6 cellular contexts compared by ENCODE assay signal in genomic region chr12:53230971-53231858, GRCh38. TPM values are rescaled to one million over a fixed set of nuclear protein-coding genes. Genes with fewer than 3 reads are reported as not detected.
A peak's percentile ranks its signal among the peaks of the same experiment; 100 is the strongest.
DNase-seq lines count a peak whose midpoint lies in the region; ATAC-seq, FAIRE-seq and TF ChIP-seq lines count a peak whose summit lies in the region.

No MANE protein-coding gene starts in this region.

- peaks cover 3 to 10% of the 10 kb centered on the region in 2 donors for H3K36me3 Mint-ChIP-seq in CD14-positive monocyte
- peaks cover 5% of the 10 kb centered on the region for H3K36me3 Mint-ChIP-seq in activated T-helper 2 cell treated with anti-CD3 and anti-CD28 coated beads, Interferon-gamma antibody, Interleukin-2, Interleukin-4, amounts not matched to agents 10 μg/mL and 5 μg/mL and 100 μg/mL, durations not matched to agents 14 hours and 24 hours and 36 hours (ENCODE audit: low read depth)

- WGBS in mesenchymal stem cell: 37% methylated on average over 19 of the region's 19 CpGs

- H3K4me3 ChIP-seq in mesenchymal stem cell (ENCODE audit: insufficient read depth in 1 of 2, low read depth in 1 of 2, low read length in 2 of 2): peak overlapping the region; percentile 67 to 89

- H3K4me1 ChIP-seq in mesenchymal stem cell (ENCODE audit: control insufficient read depth, insufficient read depth, low read depth, low read length): peaks cover 30% of the 10 kb centered on the region

- peak overlapping the region; percentile 42 for H2BK120ac ChIP-seq in mesenchymal stem cell (ENCODE audit: low read depth, low read length)

- DNase-seq in CD14-positive monocyte (ENCODE audit: low spot score) (no peak), mesenchymal stem cell (no peak), HTR-8/SVneo (ENCODE audit: insufficient read length, low spot score) (no peak), NCI-H2029 treated with DMSO at 0.1 percent for 48 hours (lab: John Stamatoyannopoulos, UW) (no peak)
- no peak for DNase-seq in activated T-helper 2 cell treated with anti-CD3 and anti-CD28 coated beads, Interferon-gamma antibody, Interleukin-2, Interleukin-4, amounts not matched to agents 10 μg/mL and 5 μg/mL and 100 μg/mL, durations not matched to agents 14 hours and 24 hours and 36 hours (ENCODE audit: low spot score)

- peaks cover 8% of the 10 kb centered on the region for H3K79me1 ChIP-seq in mesenchymal stem cell (replicated peaks; ENCODE audit: low read length, poor library complexity, severe bottlenecking)

- peak overlapping the region; percentile 35 for H2BK5ac ChIP-seq in mesenchymal stem cell (ENCODE audit: low read depth, low read length, poor library complexity, severe bottlenecking)

- H2BK12ac ChIP-seq in mesenchymal stem cell (ENCODE audit: low read length in 2 of 2): peak overlapping the region; percentile 34 to 63

- no peak overlapping the region for H3K23ac ChIP-seq in mesenchymal stem cell (ENCODE audit: low read length in 2 of 2)

- no peaks in the 10 kb centered on the region for H3K9me3 ChIP-seq in mesenchymal stem cell (ENCODE audit: control insufficient read depth, low read length)

- H4K91ac ChIP-seq in mesenchymal stem cell (ENCODE audit: low read length): peak overlapping the region; percentile 89

- intact Hi-C loops in CD14-positive monocyte (cut with micrococcal nuclease): no loop called here
- intact Hi-C loops in activated T-helper 2 cell treated with anti-CD3 and anti-CD28 coated beads, Interferon-gamma antibody, Interleukin-2, Interleukin-4, amounts not matched to agents 10 μg/mL and 5 μg/mL and 100 μg/mL, durations not matched to agents 14 hours and 24 hours and 36 hours (cut with micrococcal nuclease): no loop called here

- peaks cover 0 to 4% (median 0%) of the 10 kb centered on the region in 7 donors for H3K9me3 Mint-ChIP-seq in CD14-positive monocyte
- no peaks in the 10 kb centered on the region for H3K9me3 Mint-ChIP-seq in activated T-helper 2 cell treated with anti-CD3 and anti-CD28 coated beads, Interferon-gamma antibody, Interleukin-2, Interleukin-4, amounts not matched to agents 10 μg/mL and 5 μg/mL and 100 μg/mL, durations not matched to agents 14 hours and 24 hours and 36 hours

- peak overlapping the region; percentile 13 for H2AK5ac ChIP-seq in mesenchymal stem cell (ENCODE audit: low read length, severe bottlenecking)

- peaks cover 60 to 65% (median 63%) of the 10 kb centered on the region in 3 donors for H3K27me3 Mint-ChIP-seq in CD14-positive monocyte (ENCODE audit: low read depth in 3 of 3)
- H3K27me3 Mint-ChIP-seq in activated T-helper 2 cell treated with anti-CD3 and anti-CD28 coated beads, Interferon-gamma antibody, Interleukin-2, Interleukin-4, amounts not matched to agents 10 μg/mL and 5 μg/mL and 100 μg/mL, durations not matched to agents 14 hours and 24 hours and 36 hours (ENCODE audit: low read depth): no peaks in the 10 kb centered on the region

- TF ChIP-seq CTCF in CD14-positive monocyte (IDR thresholded peaks at IDR 0.05): no peak

- peak overlapping the region; percentile 60 to 70 for H3K4me3 Mint-ChIP-seq in CD14-positive monocyte
- H3K4me3 Mint-ChIP-seq in activated T-helper 2 cell treated with anti-CD3 and anti-CD28 coated beads, Interferon-gamma antibody, Interleukin-2, Interleukin-4, amounts not matched to agents 10 μg/mL and 5 μg/mL and 100 μg/mL, durations not matched to agents 14 hours and 24 hours and 36 hours (ENCODE audit: low read depth): peak overlapping the region; percentile 57

- H2BK15ac ChIP-seq in mesenchymal stem cell (ENCODE audit: low read depth, poor library complexity, severe bottlenecking): peak overlapping the region; percentile 73

- FAIRE-seq in HTR-8/SVneo (lab: Jason Lieb, UNC): no peak

- peaks cover 13 to 15% of the 10 kb centered on the region in 2 experiments for H3K36me3 ChIP-seq in mesenchymal stem cell (ENCODE audit: control insufficient read depth in 1 of 2, insufficient read depth in 2 of 2, low read depth in 1 of 2, low read length in 2 of 2)

- no peak overlapping the region for H3K27ac ChIP-seq in mesenchymal stem cell (ENCODE audit: low read length, poor library complexity, severe bottlenecking)

- peak overlapping the region; percentile 80 for H3K4me2 ChIP-seq in mesenchymal stem cell (ENCODE audit: low read length, poor library complexity, severe bottlenecking)

- H3K18ac ChIP-seq in mesenchymal stem cell (ENCODE audit: low read depth in 1 of 2, low read length in 2 of 2): peak overlapping the region; percentile 10 to 72

- H4K8ac ChIP-seq in mesenchymal stem cell (ENCODE audit: low read length): peak overlapping the region; percentile 91

- H3K9ac ChIP-seq in mesenchymal stem cell (ENCODE audit: low read length): peak overlapping the region; percentile 84

- peak overlapping the region in 1 of 2 experiments; percentile 84 for H3K4ac ChIP-seq in mesenchymal stem cell (ENCODE audit: low read depth in 1 of 2, low read length in 2 of 2)

- peak overlapping the region; percentile 69 to 78 for H3K14ac ChIP-seq in mesenchymal stem cell (ENCODE audit: low read length in 2 of 2)

- H3K27ac Mint-ChIP-seq in CD14-positive monocyte: no peak overlapping the region
- H3K27ac Mint-ChIP-seq in activated T-helper 2 cell treated with anti-CD3 and anti-CD28 coated beads, Interferon-gamma antibody, Interleukin-2, Interleukin-4, amounts not matched to agents 10 μg/mL and 5 μg/mL and 100 μg/mL, durations not matched to agents 14 hours and 24 hours and 36 hours: no peak overlapping the region

- H3K27me3 ChIP-seq in mesenchymal stem cell (ENCODE audit: control insufficient read depth in 1 of 2, insufficient read depth in 1 of 2, low read length in 2 of 2): peaks cover 0 to 31% of the 10 kb centered on the region in 2 experiments

- peak overlapping the region; percentile 48 for H2AFZ ChIP-seq in mesenchymal stem cell (ENCODE audit: low read depth, low read length)

- peaks cover 25% of the 10 kb centered on the region for H3K4me1 Mint-ChIP-seq in CD14-positive monocyte
- H3K4me1 Mint-ChIP-seq in activated T-helper 2 cell treated with anti-CD3 and anti-CD28 coated beads, Interferon-gamma antibody, Interleukin-2, Interleukin-4, amounts not matched to agents 10 μg/mL and 5 μg/mL and 100 μg/mL, durations not matched to agents 14 hours and 24 hours and 36 hours (ENCODE audit: low read depth): peaks cover 33% of the 10 kb centered on the region

- ATAC-seq in HG03432 (IDR thresholded peaks at IDR 0.05; ENCODE audit: unreplicated experiment): no peak

RNA-seq across cellular contexts. Expression of gene RARG, which starts 0.8 kb away (rescaled TPM):
- polyA plus RNA-seq in CD14-positive monocyte: 1 to 10 TPM; 1.8 to 2.3 TPM
- total RNA-seq in activated T-helper 2 cell treated with anti-CD3 and anti-CD28 coated beads, Interferon-gamma antibody, Interleukin-2, Interleukin-4, amounts not matched to agents 10 μg/mL and 5 μg/mL and 100 μg/mL, durations not matched to agents 14 hours and 24 hours and 36 hours: 38.5 and 40.1 TPM in 2 replicates
- 20.0 TPM for polyA plus RNA-seq in mesenchymal stem cell (2013, experiment 1 of 2)
- polyA plus RNA-seq in mesenchymal stem cell (2013, experiment 2 of 2): 20.3 TPM

RNA-seq across cellular contexts. Expression of gene ITGB7, which starts 24.2 kb away (rescaled TPM):
- polyA plus RNA-seq in CD14-positive monocyte: 10 to 100 TPM; 28.4 to 33.1 TPM
- total RNA-seq in activated T-helper 2 cell treated with anti-CD3 and anti-CD28 coated beads, Interferon-gamma antibody, Interleukin-2, Interleukin-4, amounts not matched to agents 10 μg/mL and 5 μg/mL and 100 μg/mL, durations not matched to agents 14 hours and 24 hours and 36 hours: 200 and 208 TPM in 2 replicates
- 0.19 TPM for polyA plus RNA-seq in mesenchymal stem cell (2013, experiment 1 of 2)
- polyA plus RNA-seq in mesenchymal stem cell (2013, experiment 2 of 2): 0.10 TPM

RNA-seq across cellular contexts. Expression of gene ESPL1, which starts 36.9 kb away (rescaled TPM):
- not detected for polyA plus RNA-seq in CD14-positive monocyte
- 72.6 and 75.3 TPM in 2 replicates for total RNA-seq in activated T-helper 2 cell treated with anti-CD3 and anti-CD28 coated beads, Interferon-gamma antibody, Interleukin-2, Interleukin-4, amounts not matched to agents 10 μg/mL and 5 μg/mL and 100 μg/mL, durations not matched to agents 14 hours and 24 hours and 36 hours
- polyA plus RNA-seq in mesenchymal stem cell (2013, experiment 1 of 2): 1.2 TPM
- polyA plus RNA-seq in mesenchymal stem cell (2013, experiment 2 of 2): 1.2 TPM

RNA-seq across cellular contexts. Expression of gene CSAD, which starts 50.5 kb away (rescaled TPM):
- 1 to 10 TPM; 1.3 to 1.4 TPM for polyA plus RNA-seq in CD14-positive monocyte
- 20.2 TPM in 2 replicates for total RNA-seq in activated T-helper 2 cell treated with anti-CD3 and anti-CD28 coated beads, Interferon-gamma antibody, Interleukin-2, Interleukin-4, amounts not matched to agents 10 μg/mL and 5 μg/mL and 100 μg/mL, durations not matched to agents 14 hours and 24 hours and 36 hours
- polyA plus RNA-seq in mesenchymal stem cell (2013, experiment 1 of 2): 9.3 TPM
- 8.4 TPM for polyA plus RNA-seq in mesenchymal stem cell (2013, experiment 2 of 2)

RNA-seq across cellular contexts. Expression of gene ZNF740, which starts 50.7 kb away (rescaled TPM):
- polyA plus RNA-seq in CD14-positive monocyte: 1 to 10 TPM in 1 of 2 donors, under 1 TPM in 1; 0.74 to 1.3 TPM
- total RNA-seq in activated T-helper 2 cell treated with anti-CD3 and anti-CD28 coated beads, Interferon-gamma antibody, Interleukin-2, Interleukin-4, amounts not matched to agents 10 μg/mL and 5 μg/mL and 100 μg/mL, durations not matched to agents 14 hours and 24 hours and 36 hours: 44.9 and 45.5 TPM in 2 replicates
- 8.0 TPM for polyA plus RNA-seq in mesenchymal stem cell (2013, experiment 1 of 2)
- 7.8 TPM for polyA plus RNA-seq in mesenchymal stem cell (2013, experiment 2 of 2)
